Comparison of ENCODE assay signal across 22 cellular contexts in the genomic region with DNA sequence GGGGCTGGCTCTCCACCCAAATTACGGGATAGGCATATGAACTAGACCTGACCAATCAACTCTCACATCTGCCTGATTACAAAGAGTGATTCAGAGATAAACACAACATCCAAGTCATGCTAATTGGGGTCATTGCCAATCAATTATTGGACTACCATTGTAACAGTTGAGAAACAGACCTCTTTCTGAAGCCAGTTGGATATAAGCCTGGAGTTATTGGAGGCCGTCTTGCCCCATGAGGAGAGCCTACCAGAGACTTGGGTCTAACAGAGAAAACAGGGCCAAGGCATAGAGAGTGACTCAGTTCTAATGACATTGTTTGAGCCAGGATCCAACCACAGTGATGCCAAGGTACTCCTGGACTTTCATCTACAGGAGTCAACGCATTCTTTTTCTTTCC.
"Had no signal": no experiment of that assay in that cellular context is flagged by ENCODE, and none has a peak within 500 bp of the region (broad histone marks: within the 10 kb centered on the region; RNA-seq: fewer than 3 reads in every experiment).

No MANE protein-coding gene starts in this region.

- H3K4me3 Mint-ChIP-seq: activated CD8-positive, alpha-beta memory T cell treated with anti-CD3 and anti-CD28 coated beads, Interleukin-2, amount 10 ng/mL, durations not matched to agents 7 days and 5 days; activated naive CD8-positive, alpha-beta T cell; activated T-cell treated with anti-CD3 and anti-CD28 coated beads, Interleukin-2, amount 50 U/mL, for 4 hours; T-helper 17 cell; WTC11 had no signal

- DNase-seq: activated CD4-positive, alpha-beta T cell treated with anti-CD3 and anti-CD28 coated beads for 48 hours; activated CD4-positive, alpha-beta T cell treated with anti-CD3 and anti-CD28 coated beads, Interleukin-2, amount 50 U/mL, for 48 hours; activated CD4-positive, CD25-positive, alpha-beta regulatory T cell treated with anti-CD3 and anti-CD28 coated beads, Interleukin-2, amount 50 U/mL, for 72 hours; activated CD8-positive, alpha-beta memory T cell treated with anti-CD3 and anti-CD28 coated beads, Interleukin-2, amount 10 ng/mL, durations not matched to agents 7 days and 5 days; activated effector memory CD4-positive, alpha-beta T cell treated with anti-CD3 and anti-CD28 coated beads, Interleukin-2, amount 50 U/mL, for 16 hours; activated naive CD4-positive, alpha-beta T cell treated with Interleukin-2 at 50 U/mL for 16 hours; activated T-cell treated with anti-CD3 and anti-CD28 coated beads, Interleukin-2, amount 50 U/mL, for 4 hours; anterior cingulate cortex; caudate nucleus; Karpas-422; NCI-H1105 treated with DMSO at 0.1 percent for 48 hours; NCI-H1436 treated with DMSO at 0.1 percent for 48 hours; NCI-H187; NCI-H2081; NCI-H526 treated with DMSO at 0.1 percent for 48 hours; NCI-H82; SIG-M5; T-helper 17 cell; T-helper 9 cell had no signal

- ATAC-seq: activated CD8-positive, alpha-beta memory T cell treated with anti-CD3 and anti-CD28 coated beads, Interleukin-2, amount 10 ng/mL, durations not matched to agents 7 days and 5 days; activated T-cell treated with anti-CD3 and anti-CD28 coated beads, Interleukin-2, amount 50 U/mL, for 4 hours; T-helper 17 cell; WTC11 had no signal

- H3K4me1 ChIP-seq: breast epithelium had no signal

- H3K4me1 Mint-ChIP-seq: activated CD8-positive, alpha-beta memory T cell treated with anti-CD3 and anti-CD28 coated beads, Interleukin-2, amount 10 ng/mL, durations not matched to agents 7 days and 5 days; T-helper 17 cell; WTC11 had no signal

- H3K27me3 ChIP-seq: breast epithelium had no signal

- H3K9me3 ChIP-seq: breast epithelium had no signal

- H3K27me3 Mint-ChIP-seq: activated naive CD8-positive, alpha-beta T cell had no signal

- H3K27ac ChIP-seq: breast epithelium had no signal

- H3K4me3 ChIP-seq: breast epithelium had no signal

- H3K36me3 ChIP-seq: breast epithelium had no signal

- H3K27ac Mint-ChIP-seq: activated CD8-positive, alpha-beta memory T cell treated with anti-CD3 and anti-CD28 coated beads, Interleukin-2, amount 10 ng/mL, durations not matched to agents 7 days and 5 days; activated naive CD8-positive, alpha-beta T cell; T-helper 17 cell; WTC11 had no signal
